ENCODE assay signal across 24 cellular contexts in genomic region chr2:82182270-82182669, GRCh38.
"Had no signal": no experiment of that assay in that cellular context is flagged by ENCODE, and none has a peak within 500 bp of the region (broad histone marks: within the 10 kb centered on the region; RNA-seq: fewer than 3 reads in every experiment).

No MANE protein-coding gene starts in this region.

- H3K27ac ChIP-seq: adrenal gland, colonic mucosa, heart left ventricle, left ventricle myocardium inferior, stomach, suprapubic skin, tibial nerve, uterus had no signal

- H3K9me3 Mint-ChIP-seq: mesothelial cell of epicardium had no signal

- DNase-seq: activated CD4-positive, alpha-beta T cell treated with anti-CD3 and anti-CD28 coated beads, Interleukin-2, amount 50 U/mL, for 4 hours; activated CD8-positive, alpha-beta memory T cell treated with anti-CD3 and anti-CD28 coated beads for 24 hours; activated CD8-positive, alpha-beta memory T cell treated with anti-CD3 and anti-CD28 coated beads, Interleukin-2, amount 50 U/mL, for 4 hours; activated naive CD4-positive, alpha-beta T cell; activated T-cell treated with anti-CD3 and anti-CD28 coated beads, Interleukin-2, amount 50 U/mL, for 24 hours; adrenal gland; colonic mucosa; heart left ventricle; left ventricle myocardium inferior; natural killer cell; right cardiac atrium; stimulated activated CD4-positive, alpha-beta T cell treated with anti-CD3 and anti-CD28 coated beads, Interleukin-1b, Interleukin-23, amount 100 ng/mL, for 48 hours; stomach; T-helper 9 cell; uterus had no signal

- H3K27me3 Mint-ChIP-seq: activated naive CD8-positive, alpha-beta T cell; activated T-cell treated with anti-CD3 and anti-CD28 coated beads, Interleukin-2, amount 50 U/mL, for 24 hours; progenitor cell of endocrine pancreas had no signal

- H3K4me1 Mint-ChIP-seq: mesothelial cell of epicardium; natural killer cell; stimulated activated effector memory CD8-positive, alpha-beta T cell treated with anti-CD3 and anti-CD28 coated beads, Interleukin-12 subunit alpha, Interleukin-12 subunit beta, amount 100 ng/mL, for 72 hours had no signal

- H3K4me1 ChIP-seq: adrenal gland, colonic mucosa, heart left ventricle, left ventricle myocardium inferior, stomach, suprapubic skin, tibial nerve, uterus had no signal

- H3K9me3 ChIP-seq: adrenal gland, colonic mucosa, stomach, suprapubic skin, tibial nerve had no signal

- H3K36me3 ChIP-seq: adrenal gland, colonic mucosa, heart left ventricle, left ventricle myocardium inferior, stomach, suprapubic skin, tibial nerve, uterus had no signal

- H3K27ac Mint-ChIP-seq: activated naive CD8-positive, alpha-beta T cell; activated T-cell treated with anti-CD3 and anti-CD28 coated beads, Interleukin-2, amount 50 U/mL, for 24 hours; activated T-helper 2 cell treated with anti-CD3 and anti-CD28 coated beads, Interferon-gamma antibody, Interleukin-2, Interleukin-4, amounts not matched to agents 10 μg/mL and 5 μg/mL and 100 μg/mL, durations not matched to agents 14 hours and 24 hours and 36 hours; mesothelial cell of epicardium; natural killer cell; progenitor cell of endocrine pancreas; stimulated activated effector memory CD8-positive, alpha-beta T cell treated with anti-CD3 and anti-CD28 coated beads, Interleukin-12 subunit alpha, Interleukin-12 subunit beta, amount 100 ng/mL, for 72 hours had no signal

- H3K4me3 Mint-ChIP-seq: activated naive CD8-positive, alpha-beta T cell; activated T-cell treated with anti-CD3 and anti-CD28 coated beads, Interleukin-2, amount 50 U/mL, for 24 hours; mesothelial cell of epicardium; natural killer cell; stimulated activated effector memory CD8-positive, alpha-beta T cell treated with anti-CD3 and anti-CD28 coated beads, Interleukin-12 subunit alpha, Interleukin-12 subunit beta, amount 100 ng/mL, for 72 hours had no signal

- H3K36me3 Mint-ChIP-seq: activated naive CD8-positive, alpha-beta T cell; mesothelial cell of epicardium; natural killer cell; stimulated activated effector memory CD8-positive, alpha-beta T cell treated with anti-CD3 and anti-CD28 coated beads, Interleukin-12 subunit alpha, Interleukin-12 subunit beta, amount 100 ng/mL, for 72 hours had no signal

- H3K27me3 ChIP-seq: adrenal gland, colonic mucosa, heart left ventricle, stomach, suprapubic skin, tibial nerve, uterus had no signal

- H3K4me3 ChIP-seq: adrenal gland, colonic mucosa, heart left ventricle, left ventricle myocardium inferior, stomach, suprapubic skin, tibial nerve, uterus had no signal

- FAIRE-seq: astrocyte, keratinocyte had no signal
